22 cellular contexts compared by ENCODE assay signal in the genomic region with DNA sequence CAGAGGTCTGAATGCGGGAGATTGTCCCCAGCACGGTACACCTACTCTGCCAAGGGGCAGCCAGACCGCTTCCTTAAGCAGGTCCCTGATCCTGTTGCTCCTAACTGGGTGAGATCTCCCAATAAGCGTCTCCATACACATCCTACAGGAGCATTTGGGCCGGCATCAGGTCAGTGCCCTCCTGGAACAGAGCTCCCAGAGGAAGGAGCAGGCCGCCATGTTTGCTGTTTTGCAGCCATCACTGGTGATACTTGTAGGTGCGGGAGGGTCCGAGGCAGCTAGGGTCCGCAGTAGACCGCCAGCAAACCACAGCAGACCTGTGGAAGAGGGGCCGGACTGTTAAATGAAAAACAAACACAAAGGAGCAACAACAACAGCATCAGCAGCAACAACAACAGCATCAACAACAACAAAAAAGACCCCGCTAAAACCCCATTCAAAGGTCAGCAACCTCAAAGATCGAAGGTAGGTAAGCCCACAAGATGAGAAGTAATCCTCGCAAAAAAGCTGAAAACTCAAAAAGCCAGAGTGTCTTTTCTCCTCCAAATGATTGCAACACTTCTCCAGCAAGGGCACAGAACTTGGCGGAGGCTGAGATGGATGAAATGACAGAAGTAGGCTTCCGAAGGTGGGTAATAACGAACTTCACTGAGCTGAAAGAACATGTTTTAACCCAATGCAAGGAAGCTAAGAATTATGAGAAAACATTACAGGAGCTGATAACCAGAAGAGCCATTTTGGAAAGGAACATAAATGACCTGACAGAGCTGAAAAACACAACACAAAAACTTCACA.
DNase-seq lines count a peak whose midpoint lies in the region; ATAC-seq, FAIRE-seq and TF ChIP-seq lines count a peak whose summit lies in the region.
"Had no signal": no experiment of that assay in that cellular context is flagged by ENCODE, and none has a peak within 500 bp of the region (broad histone marks: within the 10 kb centered on the region; RNA-seq: fewer than 3 reads in every experiment).

No MANE protein-coding gene starts in this region.

- no peak for TF ChIP-seq CTCF in H1 (IDR thresholded peaks at IDR 0.05; ENCODE audit: control extremely low read depth in 1 of 3, insufficient read depth in 1 of 3, low read depth in 1 of 3, low read length in 3 of 3)
- no peak for TF ChIP-seq CTCF in neural crest cell (conservative IDR thresholded peaks at IDR 0.05)
- TF ChIP-seq CTCF in GM10266 (IDR thresholded peaks at IDR 0.05; ENCODE audit: control insufficient read depth, insufficient read depth, low read depth, missing control alignments): no peak

- no peak overlapping the region for H3K4me3 ChIP-seq in H1 (ENCODE audit: extremely low read depth in 1 of 4, insufficient read depth in 2 of 4, low read depth in 3 of 4, low read length in 4 of 4)
- H3K4me3 ChIP-seq: A549, GM12878, HAP-1 had no signal

- no peak for TF ChIP-seq EP300 in H1 (IDR thresholded peaks at IDR 0.05; ENCODE audit: borderline replicate concordance in 1 of 2, low read depth in 2 of 2, low read length in 2 of 2)

- no peaks in the 10 kb centered on the region for H3K9me3 ChIP-seq in H1 (ENCODE audit: insufficient read depth in 2 of 2, low read depth in 1 of 2, low read length in 1 of 2)
- H3K9me3 ChIP-seq: A549, Caco-2, HAP-1 had no signal

- no peak for TF ChIP-seq POLR2A in H1 (IDR thresholded peaks at IDR 0.05; ENCODE audit: control extremely low read depth in 1 of 2, low read depth in 2 of 2, low read length in 2 of 2)

- POLR2A ChIA-PET in H1 (lab: Charles Lee; ENCODE audit: partially characterized antibody): no interaction called here

- no peak overlapping the region for H4K8ac ChIP-seq in H1 (ENCODE audit: extremely low read depth, insufficient read depth, low read length)

- H3K4me1 ChIP-seq in H1 (replicated peaks in 1 of 4; ENCODE audit: control insufficient read depth in 3 of 4, insufficient read depth in 4 of 4, low read length in 3 of 4): no peaks in the 10 kb centered on the region
- H3K4me1 ChIP-seq: A549, Caco-2, HAP-1 had no signal

- WGBS in H1 (ENCODE audit: extremely low coverage in 1 of 2, insufficient coverage in 1 of 2, insufficient read length in 1 of 2, insufficient replicate concordance in 2 of 2, low coverage in 1 of 2, low lambda C conversion rate in 2 of 2, missing lambda C conversion rate in 1 of 2), 2 experiments: 94% methylated on average over 17 of the region's 17 CpGs; no CpG with 5 or more reads in 1 of the 2 experiments

- no peaks in the 10 kb centered on the region for H3K36me3 ChIP-seq in H1 (ENCODE audit: control insufficient read depth in 2 of 4, insufficient read depth in 4 of 4, low read length in 3 of 4)
- H3K36me3 ChIP-seq: HAP-1 had no signal

- H3K79me2 ChIP-seq in H1 (ENCODE audit: control insufficient read depth in 1 of 2, insufficient read depth in 2 of 2, low read length in 2 of 2): no peaks in the 10 kb centered on the region

- no peak overlapping the region for H2BK5ac ChIP-seq in H1 (ENCODE audit: low read depth, low read length)

- no peak overlapping the region for H3K4me2 ChIP-seq in H1 (ENCODE audit: insufficient read depth in 1 of 2, low read depth in 2 of 2, low read length in 2 of 2)
- H3K4me2 ChIP-seq: A549 had no signal

- H3K27ac Mint-ChIP-seq in neural crest cell (ENCODE audit: unreplicated experiment): peak overlapping the region; percentile 20
- H3K27ac Mint-ChIP-seq: CD4-positive, alpha-beta T cell; IgD-negative memory B cell had no signal

- H4K20me1 ChIP-seq in H1 (replicated peaks in 1 of 2; ENCODE audit: control insufficient read depth in 1 of 2, insufficient read depth in 2 of 2, low read length in 2 of 2): no peaks in the 10 kb centered on the region

- peaks cover 12% of the 10 kb centered on the region for H3K9me3 Mint-ChIP-seq in neural crest cell

- TF ChIP-seq RAD21 in H1 (IDR thresholded peaks at IDR 0.05 in 1 of 2, conservative IDR thresholded peaks at IDR 0.05 in 1 of 2; ENCODE audit: low read depth in 2 of 2, low read length in 2 of 2): no peak

- H3K14ac ChIP-seq in H1 (ENCODE audit: insufficient read length): no peak overlapping the region

- FAIRE-seq in H1 (lab: Jason Lieb, UNC): no peak
- FAIRE-seq: A549, GM12878, GM19239, HepG2 had no signal

- peak overlapping the region; percentile 85 for H2AFZ ChIP-seq in H1 (ENCODE audit: low read length)

- ATAC-seq in GM19463 (IDR thresholded peaks at IDR 0.05; ENCODE audit: unreplicated experiment) (no peak), HG03378 (IDR thresholded peaks at IDR 0.05; ENCODE audit: unreplicated experiment) (no peak)
- ATAC-seq: A549, GM12878, HepG2 had no signal

- H3K56ac ChIP-seq in H1 (replicated peaks; ENCODE audit: insufficient read length, low read depth, low read length): no peak overlapping the region

- H4K5ac ChIP-seq in H1 (ENCODE audit: insufficient read length, low read depth, low read length): no peak overlapping the region

- no peak overlapping the region for H3K18ac ChIP-seq in H1 (ENCODE audit: extremely low read depth, low read length)

- CTCF ChIA-PET in H1 (lab: Charles Lee; ENCODE audit: partially characterized antibody): interaction anchor here (0.7 kb wide), 1 partner anchor 21 kb away, joined by 4 read pairs; no protein-coding TSS in a partner anchor

- no peak overlapping the region for H2BK120ac ChIP-seq in H1 (replicated peaks; ENCODE audit: low read depth, low read length)

- H2AK5ac ChIP-seq in H1 (ENCODE audit: low read depth, low read length): no peak overlapping the region

- no peaks in the 10 kb centered on the region for H3K4me1 Mint-ChIP-seq in neural crest cell
- H3K4me1 Mint-ChIP-seq: IgD-negative memory B cell had no signal

- no peak overlapping the region for H3K9ac ChIP-seq in H1 (replicated peaks in 1 of 4; ENCODE audit: extremely low read depth in 1 of 4, low read depth in 3 of 4, low read length in 3 of 4)

- no peak overlapping the region for H3K4ac ChIP-seq in H1 (replicated peaks; ENCODE audit: insufficient read length, low read depth, low read length)

- H2BK12ac ChIP-seq in H1 (ENCODE audit: low read depth, low read length): no peak overlapping the region

- no peaks in the 10 kb centered on the region for H3K27me3 ChIP-seq in H1 (replicated peaks in 1 of 4; ENCODE audit: control insufficient read depth in 3 of 4, extremely low read depth in 1 of 4, insufficient read depth in 3 of 4, low read length in 3 of 4)

- H3K23ac ChIP-seq in H1 (ENCODE audit: insufficient read length): no peak overlapping the region

- no peak overlapping the region for H4K91ac ChIP-seq in H1 (replicated peaks; ENCODE audit: insufficient read length, low read length)

- H3K27ac ChIP-seq in H1 (ENCODE audit: low read depth, low read length): no peak overlapping the region
- H3K27ac ChIP-seq: A549, C4-2B had no signal

- H3K27me3 Mint-ChIP-seq in neural crest cell (ENCODE audit: low read depth): no peaks in the 10 kb centered on the region
- H3K27me3 Mint-ChIP-seq: CD4-positive, alpha-beta T cell; IgD-negative memory B cell had no signal

- H3K36me3 Mint-ChIP-seq in neural crest cell (ENCODE audit: low read depth): no peaks in the 10 kb centered on the region

- H3K23me2 ChIP-seq in H1 (ENCODE audit: low read depth, low read length): no peaks in the 10 kb centered on the region

- H3K4me3 Mint-ChIP-seq in neural crest cell: no peak overlapping the region
- H3K4me3 Mint-ChIP-seq: CD4-positive, alpha-beta T cell; IgD-negative memory B cell had no signal

- H2BK20ac ChIP-seq in H1 (ENCODE audit: low read length): no peak overlapping the region

- H3K79me1 ChIP-seq in H1 (ENCODE audit: low read depth, low read length): no peaks in the 10 kb centered on the region

- no peak overlapping the region for H2BK15ac ChIP-seq in H1 (ENCODE audit: low read length)

- DNase-seq in H1 (ENCODE audit: low read depth in 1 of 2, low spot score in 2 of 2): no peak
- no peak for DNase-seq in neural crest cell (ENCODE audit: low read depth, low spot score)
- peak; percentile 69 for DNase-seq in putamen (ENCODE audit: low spot score)
- DNase-seq in GM10266 (ENCODE audit: extremely low spot score): no peak
- DNase-seq in 8988T: no peak
- DNase-seq: AML-193; Caco-2; CD4-positive, alpha-beta T cell; DMS79 treated with DMSO at 0.1 percent for 48 hours; GF-D8; GOT3; Karpas-422; KBM-7 had no signal

TF ChIP-seq in H1, 55 proteins besides CTCF, POLR2A, EP300 and RAD21:
- TF ChIP-seq BRCA1 (IDR thresholded peaks at IDR 0.05; ENCODE audit: low read depth, low read length) (no peak), YY1 (IDR thresholded peaks at IDR 0.05; ENCODE audit: low read depth, low read length) (no peak), BCL11A (IDR thresholded peaks at IDR 0.05; ENCODE audit: low read depth in 2 of 2, low read length in 2 of 2) (no peak), SP1 (IDR thresholded peaks at IDR 0.05; ENCODE audit: low read depth, low read length) (no peak), SAP30 (IDR thresholded peaks at IDR 0.05; ENCODE audit: insufficient read depth, insufficient replicate concordance, low read length) (no peak), NANOG (IDR thresholded peaks at IDR 0.05; ENCODE audit: insufficient read depth, low read depth, low read length, poor library complexity, severe bottlenecking) (no peak), CEBPB (IDR thresholded peaks at IDR 0.05; ENCODE audit: low read depth, low read length) (no peak), NRF1 (IDR thresholded peaks at IDR 0.05; ENCODE audit: low read depth, low read length) (no peak), KDM1A (IDR thresholded peaks at IDR 0.05; ENCODE audit: borderline replicate concordance, low read length) (no peak), CBX5 (IDR thresholded peaks at IDR 0.05; ENCODE audit: low read depth, low read length) (no peak), CHD2 (IDR thresholded peaks at IDR 0.05; ENCODE audit: low read length) (no peak)
- TF ChIP-seq, protein P1, sequence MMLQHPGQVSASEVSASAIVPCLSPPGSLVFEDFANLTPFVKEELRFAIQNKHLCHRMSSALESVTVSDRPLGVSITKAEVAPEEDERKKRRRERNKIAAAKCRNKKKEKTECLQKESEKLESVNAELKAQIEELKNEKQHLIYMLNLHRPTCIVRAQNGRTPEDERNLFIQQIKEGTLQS (IDR thresholded peaks at IDR 0.05; ENCODE audit: insufficient read depth, low read depth, low read length): no peak
